17 cellular contexts compared by ENCODE assay signal in genomic region chr7:45258533-45259226, GRCh38.
DNase-seq lines count a peak whose midpoint lies in the region; ATAC-seq, FAIRE-seq and TF ChIP-seq lines count a peak whose summit lies in the region.
"Had no signal": no experiment of that assay in that cellular context is flagged by ENCODE, and none has a peak within 500 bp of the region (broad histone marks: within the 10 kb centered on the region; RNA-seq: fewer than 3 reads in every experiment).

No MANE protein-coding gene starts in this region.

- TF ChIP-seq POLR2A in GM12891 (IDR thresholded peaks at IDR 0.05; ENCODE audit: low read depth, low read length) (no peak), esophagus muscularis mucosa (IDR thresholded peaks at IDR 0.05; ENCODE audit: low read depth) (no peak)

- peaks cover 50 to 68% of the 10 kb centered on the region in 2 donors for H3K27me3 Mint-ChIP-seq in stimulated activated naive B cell treated with anti-CD40 and anti-IgM and Interleukin-4, amounts not matched to agents 10 μg/mL and 1 μg/mL and 100 μg/mL, for 72 hours
- H3K27me3 Mint-ChIP-seq in activated naive CD4-positive, alpha-beta T cell treated with anti-CD3 and anti-CD28 coated beads for 36 hours (ENCODE audit: low read depth): peaks cover 12% of the 10 kb centered on the region

- H3K27me3 ChIP-seq in esophagus muscularis mucosa: peaks cover 0 to 21% (median 0%) of the 10 kb centered on the region in 4 donors

- H3K36me3 Mint-ChIP-seq in stimulated activated naive B cell treated with anti-CD40 and anti-IgM and Interleukin-4, amounts not matched to agents 10 μg/mL and 1 μg/mL and 100 μg/mL, for 72 hours: peaks cover 0 to 4% of the 10 kb centered on the region in 2 donors
- H3K36me3 Mint-ChIP-seq in activated naive CD4-positive, alpha-beta T cell treated with anti-CD3 and anti-CD28 coated beads for 36 hours (ENCODE audit: low read depth): no peaks in the 10 kb centered on the region
- H3K36me3 Mint-ChIP-seq: CD4-positive, alpha-beta memory T cell had no signal

- WGBS in esophagus muscularis mucosa: 56% methylated on average over 5 of the region's 5 CpGs

- H3K4me3 Mint-ChIP-seq in stimulated activated naive B cell treated with anti-CD40 and anti-IgM and Interleukin-4, amounts not matched to agents 10 μg/mL and 1 μg/mL and 100 μg/mL, for 72 hours: peak overlapping the region in 1 of 2 donors; percentile 2
- no peak overlapping the region for H3K4me3 Mint-ChIP-seq in activated naive CD4-positive, alpha-beta T cell treated with anti-CD3 and anti-CD28 coated beads for 36 hours

- peak; percentile 55 for ATAC-seq in HG03460 (IDR thresholded peaks at IDR 0.05; ENCODE audit: unreplicated experiment)
- ATAC-seq in stimulated activated naive B cell treated with anti-CD40 and anti-IgM and Interleukin-4, amounts not matched to agents 10 μg/mL and 1 μg/mL and 100 μg/mL, for 72 hours (replicated peaks): peak; percentile 76 to 82
- ATAC-seq: T-helper 17 cell had no signal

- H3K9me3 ChIP-seq in esophagus muscularis mucosa: no peaks in the 10 kb centered on the region

- no peaks in the 10 kb centered on the region for H3K36me3 ChIP-seq in esophagus muscularis mucosa

- peaks cover 12 to 23% of the 10 kb centered on the region in 2 donors for H3K4me1 Mint-ChIP-seq in stimulated activated naive B cell treated with anti-CD40 and anti-IgM and Interleukin-4, amounts not matched to agents 10 μg/mL and 1 μg/mL and 100 μg/mL, for 72 hours
- H3K4me1 Mint-ChIP-seq in activated naive CD4-positive, alpha-beta T cell treated with anti-CD3 and anti-CD28 coated beads for 36 hours (ENCODE audit: low read depth): no peaks in the 10 kb centered on the region

- no peak for TF ChIP-seq CTCF in esophagus muscularis mucosa (IDR thresholded peaks at IDR 0.05)

- H3K27ac Mint-ChIP-seq in stimulated activated naive B cell treated with anti-CD40 and anti-IgM and Interleukin-4, amounts not matched to agents 10 μg/mL and 1 μg/mL and 100 μg/mL, for 72 hours: no peak overlapping the region
- H3K27ac Mint-ChIP-seq in activated naive CD4-positive, alpha-beta T cell treated with anti-CD3 and anti-CD28 coated beads for 36 hours: no peak overlapping the region
- H3K27ac Mint-ChIP-seq: CD4-positive, alpha-beta memory T cell; T-helper 17 cell had no signal

- CTCF ChIA-PET in activated naive CD4-positive, alpha-beta T cell treated with anti-CD3 and anti-CD28 coated beads for 36 hours (lab: Charles Lee): interaction anchor here (0.7 to 3.9 kb wide), 10 partner anchors 8 to 103 kb away, joined by 3 to 96 read pairs (median 4); partner anchors contain the start of gene RAMP3

- no peak overlapping the region for H3K4me3 ChIP-seq in esophagus muscularis mucosa
- H3K4me3 ChIP-seq: GM12878, GM23248 had no signal

- H3K4me1 ChIP-seq in esophagus muscularis mucosa: peaks cover 0 to 10% (median 4%) of the 10 kb centered on the region in 4 donors

- H3K9me3 Mint-ChIP-seq in stimulated activated naive B cell treated with anti-CD40 and anti-IgM and Interleukin-4, amounts not matched to agents 10 μg/mL and 1 μg/mL and 100 μg/mL, for 72 hours: peaks cover 7% of the 10 kb centered on the region in 2 donors
- peaks cover 3% of the 10 kb centered on the region for H3K9me3 Mint-ChIP-seq in activated naive CD4-positive, alpha-beta T cell treated with anti-CD3 and anti-CD28 coated beads for 36 hours

- no peak for TF ChIP-seq EP300 in esophagus muscularis mucosa (IDR thresholded peaks at IDR 0.05)

- DNase-seq in GM12891 (ENCODE audit: insufficient read length, low spot score): no peak
- peak; percentile 34 for DNase-seq in esophagus muscularis mucosa (ENCODE audit: extremely low spot score)
- peak; percentile 11 for DNase-seq in stimulated activated naive B cell treated with anti-CD40 and anti-IgM and Interleukin-4, amounts not matched to agents 10 μg/mL and 1 μg/mL and 100 μg/mL, for 72 hours
- DNase-seq in retina: no peak
- no peak for DNase-seq in islet precursor cell
- DNase-seq in activated naive CD4-positive, alpha-beta T cell treated with anti-CD3 and anti-CD28 coated beads for 36 hours: no peak
- DNase-seq: CD4-positive, alpha-beta memory T cell; GM23248; KBM-7; NCI-H1436; NCI-H2029; NCI-H82; SHP77; T-helper 17 cell had no signal

- no peak overlapping the region for H3K27ac ChIP-seq in esophagus muscularis mucosa (replicated peaks in 1 of 4)
- H3K27ac ChIP-seq: GM23248 had no signal

- peak; percentile 60 for FAIRE-seq in GM12891 (lab: Jason Lieb, UNC)
- FAIRE-seq: GM12878, RCC 7860 had no signal

- intact Hi-C loops in esophagus muscularis mucosa (cut with DNase I): no loop called here
- intact Hi-C loops in activated naive CD4-positive, alpha-beta T cell treated with anti-CD3 and anti-CD28 coated beads for 36 hours (cut with micrococcal nuclease): no loop called here

TF ChIP-seq in GM12891, 5 proteins besides CTCF, POLR2A, EP300 and RAD21:
- TF ChIP-seq POU2F2 (IDR thresholded peaks at IDR 0.05; ENCODE audit: low read depth, low read length): no peak; the same call in 1 of the 2 replicates
- no peak for TF ChIP-seq TAF1 (IDR thresholded peaks at IDR 0.05; ENCODE audit: low read depth, low read length)
- no peak for TF ChIP-seq PAX5 (IDR thresholded peaks at IDR 0.05; ENCODE audit: insufficient read depth, low read length, severe bottlenecking)
- no peak for TF ChIP-seq POLR2AphosphoS5 (IDR thresholded peaks at IDR 0.05; ENCODE audit: low read depth, low read length)
- TF ChIP-seq SPI1 (IDR thresholded peaks at IDR 0.05; ENCODE audit: low read depth, low read length): no peak

Comparison
In these comparisons a context has a peak if more than half of its experiments do, and no peak if none do; other contexts are left out.
1. DNase-seq: peak in esophagus muscularis mucosa (single experiment) and stimulated activated naive B cell treated with anti-CD40 and anti-IgM and Interleukin-4, amounts not matched to agents 10 μg/mL and 1 μg/mL and 100 μg/mL, for 72 hours (single experiment); none in GM12891 (single experiment), retina (single experiment), islet precursor cell (single experiment) and activated naive CD4-positive, alpha-beta T cell treated with anti-CD3 and anti-CD28 coated beads for 36 hours (single experiment).